ENCODE assay signal across 9 cellular contexts in genomic region chr1:116152577-116152943, GRCh38. TPM values are rescaled to one million over a fixed set of nuclear protein-coding genes. Genes with fewer than 3 reads are reported as not detected.
DNase-seq lines count a peak whose midpoint lies in the region; ATAC-seq and TF ChIP-seq lines count a peak whose summit lies in the region.
"Had no signal": no experiment of that assay in that cellular context is flagged by ENCODE, and none has a peak within 500 bp of the region (broad histone marks: within the 10 kb centered on the region; RNA-seq: fewer than 3 reads in every experiment).

No MANE protein-coding gene starts in this region.

- H3K27me3 ChIP-seq in brain microvascular endothelial cell (replicated peaks) = peaks cover 2% of the 10 kb centered on the region
- H3K27me3 ChIP-seq in lower lobe of right lung (ENCODE audit: low read depth) = no peaks in the 10 kb centered on the region
- H3K27me3 ChIP-seq in tibial artery = no peaks in the 10 kb centered on the region

- H3K27ac ChIP-seq in brain microvascular endothelial cell (no peak overlapping the region), lower lobe of right lung (peak overlapping the region; percentile 78), tibial artery (peak overlapping the region; percentile 54 to 69)

- no peak for TF ChIP-seq CTCF in brain microvascular endothelial cell (IDR thresholded peaks at IDR 0.05; ENCODE audit: low read depth, low read length, missing control alignments)
- no peak for TF ChIP-seq CTCF in lower lobe of right lung (IDR thresholded peaks at IDR 0.05)
- TF ChIP-seq CTCF in tibial artery (IDR thresholded peaks at IDR 0.05) = no peak

- H3K9me3 ChIP-seq in lower lobe of right lung (no peaks in the 10 kb centered on the region), tibial artery (no peaks in the 10 kb centered on the region)

- peak overlapping the region; percentile 51 for H3K4me3 ChIP-seq in brain microvascular endothelial cell (ENCODE audit: low read depth, low read length)
- peak overlapping the region; percentile 53 for H3K4me3 ChIP-seq in lower lobe of right lung
- H3K4me3 ChIP-seq in tibial artery = peak overlapping the region; percentile 46 to 54

- peaks cover 17% of the 10 kb centered on the region for H3K27me3 Mint-ChIP-seq in activated T-cell treated with anti-CD3 and anti-CD28 coated beads, Interleukin-2, amount 50 U/mL, for 72 hours (ENCODE audit: low read depth)

- no peaks in the 10 kb centered on the region for H3K36me3 ChIP-seq in brain microvascular endothelial cell (replicated peaks)
- H3K36me3 ChIP-seq in lower lobe of right lung = no peaks in the 10 kb centered on the region
- H3K36me3 ChIP-seq in tibial artery = no peaks in the 10 kb centered on the region

- no peak for DNase-seq in activated T-cell treated with anti-CD3 and anti-CD28 coated beads, Interleukin-2, amount 50 U/mL, for 72 hours
- DNase-seq in activated T-cell treated with anti-CD3 and anti-CD28 coated beads, Interleukin-2, amount 50 U/mL, for 1 hour = no peak
- DNase-seq in brain microvascular endothelial cell = no peak
- no peak for DNase-seq in lower lobe of right lung
- no peak for DNase-seq in tibial artery
- no peak for DNase-seq in DMS53 treated with DMSO at 0.1 percent for 48 hours (lab: John Stamatoyannopoulos, UW; ENCODE audit: unreplicated experiment)
- no peak for DNase-seq in NCI-H1105 (lab: John Stamatoyannopoulos, UW)
- DNase-seq in activated gamma-delta T cell (lab: John Stamatoyannopoulos, UW) = no peak
- DNase-seq: GOT3 had no signal

- intact Hi-C loops in lower lobe of right lung (cut with DNase I) = no loop called here
- intact Hi-C loops in tibial artery (cut with DNase I; ENCODE audit: low total_unique reads) = loop anchor here (5.0 kb wide), 1 partner anchor 330 kb away; no protein-coding TSS in a partner anchor

- H3K4me3 Mint-ChIP-seq in activated T-cell treated with anti-CD3 and anti-CD28 coated beads, Interleukin-2, amount 50 U/mL, for 72 hours = peak overlapping the region; percentile 78 to 81

- H3K27ac Mint-ChIP-seq in activated T-cell treated with anti-CD3 and anti-CD28 coated beads, Interleukin-2, amount 50 U/mL, for 72 hours = no peak overlapping the region

- in situ Hi-C loops in brain microvascular endothelial cell (cut with HindIII; ENCODE audit: low pct_ligation_motif_present, low sequenced_read_pairs) = loop anchor here (25.0 kb wide), 1 partner anchor 335 kb away; no protein-coding TSS in a partner anchor

- peaks cover 18% of the 10 kb centered on the region for H3K4me1 Mint-ChIP-seq in activated T-cell treated with anti-CD3 and anti-CD28 coated beads, Interleukin-2, amount 50 U/mL, for 72 hours (ENCODE audit: low read depth)

- no peaks in the 10 kb centered on the region for H3K9me3 Mint-ChIP-seq in activated T-cell treated with anti-CD3 and anti-CD28 coated beads, Interleukin-2, amount 50 U/mL, for 72 hours

- peaks cover 2% of the 10 kb centered on the region in 2 donors for H3K36me3 Mint-ChIP-seq in activated T-cell treated with anti-CD3 and anti-CD28 coated beads, Interleukin-2, amount 50 U/mL, for 72 hours (ENCODE audit: insufficient read depth in 2 of 2)

- ATAC-seq in activated T-cell treated with anti-CD3 and anti-CD28 coated beads, Interleukin-2, amount 50 U/mL, for 72 hours (replicated peaks in 1 of 2) = no peak
- no peak for ATAC-seq in lower lobe of right lung

- peaks cover 16% of the 10 kb centered on the region for H3K4me1 ChIP-seq in lower lobe of right lung
- H3K4me1 ChIP-seq in tibial artery = peaks cover 0 to 7% (median 6%) of the 10 kb centered on the region in 4 donors

RNA-seq across cellular contexts. Expression of gene MAB21L3, which starts 41.4 kb away (rescaled TPM):
- under 1 TPM in 1 of 2 donors, not detected in 1; 0.14 TPM for total RNA-seq in activated T-cell treated with anti-CD3 and anti-CD28 coated beads, Interleukin-2, amount 50 U/mL, for 72 hours
- 1.2 TPM for total RNA-seq in lower lobe of right lung
